ENCODE assay signal across 22 cellular contexts in the genomic region with DNA sequence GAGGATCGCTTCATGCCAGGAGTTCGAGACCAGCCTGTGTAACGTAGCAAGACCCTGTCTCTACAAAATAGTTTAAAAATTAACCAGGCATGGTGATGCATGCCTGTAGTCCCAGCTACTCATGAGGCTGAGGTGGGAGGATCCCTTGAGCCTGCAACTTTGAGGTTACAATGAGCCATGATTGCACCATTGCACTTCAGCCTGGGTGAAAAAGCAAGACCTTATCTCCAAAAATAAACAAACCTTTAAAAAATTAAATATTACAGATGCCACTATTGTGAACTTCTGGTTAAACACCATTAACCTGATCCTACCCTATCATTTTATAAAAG.
DNase-seq lines count a peak whose midpoint lies in the region; ATAC-seq, FAIRE-seq and TF ChIP-seq lines count a peak whose summit lies in the region.
"Had no signal": no experiment of that assay in that cellular context is flagged by ENCODE, and none has a peak within 500 bp of the region (broad histone marks: within the 10 kb centered on the region; RNA-seq: fewer than 3 reads in every experiment).

No MANE protein-coding gene starts in this region.

- H3K27ac Mint-ChIP-seq in activated naive CD4-positive, alpha-beta T cell treated with anti-CD3 and anti-CD28 coated beads, Interleukin-2, amount 50 U/mL, for 72 hours: no peak overlapping the region
- H3K27ac Mint-ChIP-seq: activated CD4-positive, alpha-beta T cell treated with anti-CD3 and anti-CD28 coated beads, Interleukin-2, amount 10 ng/mL, durations not matched to agents 24 days and 14 days; activated naive CD4-positive, alpha-beta T cell treated with anti-CD3 and anti-CD28 coated beads, Interleukin-2, amount 50 U/mL, for 24 hours; activated T-helper 1 cell treated with anti-CD3 and anti-CD28 coated beads, Interleukin-12 subunit alpha, Interleukin-12 subunit beta, Interleukin-2, Interleukin-4 antibody, amounts not matched to agents 30 ng/mL and 10 ng/mL and 1 ng/mL, durations not matched to agents 14 hours and 24 hours and 36 hours; CD8-positive, alpha-beta memory T cell had no signal

- no peaks in the 10 kb centered on the region for H3K9me3 ChIP-seq in osteoblast (ENCODE audit: low read depth, low read length)
- H3K9me3 ChIP-seq: neutrophil had no signal

- peaks cover 9% of the 10 kb centered on the region for H3K36me3 ChIP-seq in osteoblast (ENCODE audit: insufficient read depth, low read length)

- H2AFZ ChIP-seq in osteoblast (ENCODE audit: low read length): no peak overlapping the region

- FAIRE-seq in RCC 7860 (lab: Jason Lieb, UNC): no peak
- FAIRE-seq: A204.1 had no signal

- H3K4me1 ChIP-seq in osteoblast (ENCODE audit: insufficient read depth, low read length): peaks cover 30% of the 10 kb centered on the region

- H3K4me3 ChIP-seq in fibroblast of pulmonary artery (replicated peaks; ENCODE audit: low read depth, low read length): no peak overlapping the region
- no peak overlapping the region for H3K4me3 ChIP-seq in osteoblast (ENCODE audit: insufficient read depth, low read length)
- H3K4me3 ChIP-seq: SJSA1, skin epidermis had no signal

- H3K36me3 Mint-ChIP-seq in activated naive CD4-positive, alpha-beta T cell treated with anti-CD3 and anti-CD28 coated beads, Interleukin-2, amount 50 U/mL, for 72 hours: no peaks in the 10 kb centered on the region
- H3K36me3 Mint-ChIP-seq: activated naive CD4-positive, alpha-beta T cell treated with anti-CD3 and anti-CD28 coated beads, Interleukin-2, amount 50 U/mL, for 24 hours had no signal

- H3K27ac ChIP-seq in osteoblast (ENCODE audit: low read depth, low read length): peak overlapping the region; percentile 6
- H3K27ac ChIP-seq: neutrophil, SJSA1, skin epidermis had no signal

- TF ChIP-seq CTCF in fibroblast of pulmonary artery (IDR thresholded peaks at IDR 0.05; ENCODE audit: low read length, missing control alignments) (no peak), osteoblast (IDR thresholded peaks at IDR 0.05; ENCODE audit: extremely low read depth, low read depth, low read length) (no peak)

- no peak for DNase-seq in activated naive CD4-positive, alpha-beta T cell treated with anti-CD3 and anti-CD28 coated beads, Interleukin-2, amount 50 U/mL, for 72 hours (ENCODE audit: low spot score in 2 of 2)
- no peak for DNase-seq in activated naive CD4-positive, alpha-beta T cell (lab: John Stamatoyannopoulos, UW)
- peak; percentile 30 for DNase-seq in RCC 7860 (ENCODE audit: low spot score)
- peak; percentile 60 for DNase-seq in fibroblast of pulmonary artery (ENCODE audit: low read depth)
- no peak for DNase-seq in osteoblast (ENCODE audit: insufficient read length, low spot score, missing footprints)
- DNase-seq in epidermal melanocyte (ENCODE audit: insufficient read length, low spot score): no peak
- no peak for DNase-seq in SHP77 (lab: John Stamatoyannopoulos, UW)
- DNase-seq: activated CD4-positive, alpha-beta T cell treated with anti-CD3 and anti-CD28 coated beads, Interleukin-2, amount 10 ng/mL, durations not matched to agents 24 days and 14 days; CD8-positive, alpha-beta memory T cell; cerebellar nuclear complex; KBM-7; MV-4-11; NCI-H1694; NCI-H526; substantia nigra had no signal

- no peaks in the 10 kb centered on the region for H3K9me3 Mint-ChIP-seq in activated naive CD4-positive, alpha-beta T cell treated with anti-CD3 and anti-CD28 coated beads, Interleukin-2, amount 50 U/mL, for 72 hours
- H3K9me3 Mint-ChIP-seq: activated CD4-positive, alpha-beta T cell treated with anti-CD3 and anti-CD28 coated beads, Interleukin-2, amount 10 ng/mL, durations not matched to agents 24 days and 14 days; activated naive CD4-positive, alpha-beta T cell treated with anti-CD3 and anti-CD28 coated beads, Interleukin-2, amount 50 U/mL, for 24 hours; activated T-helper 1 cell treated with anti-CD3 and anti-CD28 coated beads, Interleukin-12 subunit alpha, Interleukin-12 subunit beta, Interleukin-2, Interleukin-4 antibody, amounts not matched to agents 30 ng/mL and 10 ng/mL and 1 ng/mL, durations not matched to agents 14 hours and 24 hours and 36 hours; CD8-positive, alpha-beta memory T cell had no signal

- H3K27me3 ChIP-seq in osteoblast (ENCODE audit: insufficient read depth, low read length): no peaks in the 10 kb centered on the region
- H3K27me3 ChIP-seq: neutrophil, SJSA1 had no signal

- no peak overlapping the region for H3K4me2 ChIP-seq in osteoblast (ENCODE audit: insufficient read depth, low read length)

- H4K20me1 ChIP-seq in osteoblast (ENCODE audit: insufficient read depth, low read length): peaks cover 8% of the 10 kb centered on the region

- peak; percentile 26 to 55 for ATAC-seq in activated naive CD4-positive, alpha-beta T cell treated with anti-CD3 and anti-CD28 coated beads, Interleukin-2, amount 50 U/mL, for 72 hours
- ATAC-seq in HG02763 (IDR thresholded peaks at IDR 0.05; ENCODE audit: unreplicated experiment): no peak

- H3K79me2 ChIP-seq in osteoblast (ENCODE audit: insufficient read depth, low read length): peaks cover 2% of the 10 kb centered on the region

Comparison
In these comparisons a context has a peak if more than half of its experiments do, and no peak if none do; other contexts are left out.
1. DNase-seq: peak in RCC 7860 (single experiment) and fibroblast of pulmonary artery (single experiment); none in activated naive CD4-positive, alpha-beta T cell treated with anti-CD3 and anti-CD28 coated beads, Interleukin-2, amount 50 U/mL, for 72 hours (0 of 2), activated naive CD4-positive, alpha-beta T cell (0 of 4), osteoblast (single experiment), epidermal melanocyte (single experiment) and SHP77 (0 of 2).